25 cellular contexts compared by ENCODE assay signal in the genomic region with DNA sequence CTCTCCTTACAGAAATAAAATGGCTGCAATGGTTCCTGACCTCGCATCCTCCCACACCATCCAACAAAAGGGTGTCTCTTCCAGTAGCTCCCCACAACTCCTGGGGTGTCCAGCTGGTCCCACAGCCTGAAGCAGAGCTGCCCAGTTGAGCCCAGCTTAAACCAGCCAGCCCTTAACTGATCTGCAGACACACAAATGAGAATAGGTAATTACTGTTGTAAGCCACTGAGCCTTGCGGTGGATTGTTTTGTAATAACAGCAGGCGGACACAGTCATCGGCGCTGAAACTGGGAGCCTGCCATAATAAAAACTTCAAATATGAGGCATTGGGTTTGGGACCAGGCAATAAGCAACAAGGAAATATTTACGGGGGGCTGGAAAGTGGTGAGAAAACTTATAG. TPM values are rescaled to one million over a fixed set of nuclear protein-coding genes. Genes with fewer than 3 reads are reported as not detected.
A peak's percentile ranks its signal among the peaks of the same experiment; 100 is the strongest.
DNase-seq lines count a peak whose midpoint lies in the region; ATAC-seq, FAIRE-seq and TF ChIP-seq lines count a peak whose summit lies in the region.
"Had no signal": no experiment of that assay in that cellular context is flagged by ENCODE, and none has a peak within 500 bp of the region (broad histone marks: within the 10 kb centered on the region; RNA-seq: fewer than 3 reads in every experiment).

No MANE protein-coding gene starts in this region.

- no peaks in the 10 kb centered on the region for H3K9me1 ChIP-seq in keratinocyte (ENCODE audit: control insufficient read depth, extremely low read depth, insufficient read depth, low read length)

- CTCF ChIA-PET in mammary epithelial cell (lab: Charles Lee; ENCODE audit: low non-redundant PET): no interaction called here

- H3K27ac ChIP-seq in mammary epithelial cell (ENCODE audit: insufficient read depth, low read depth, low read length) (peak overlapping the region; percentile 75), keratinocyte (ENCODE audit: control insufficient read depth, insufficient read depth, low read length) (peak overlapping the region; percentile 94), upper lobe of right lung (no peak overlapping the region), spleen (no peak overlapping the region)
- H3K27ac ChIP-seq: lower lobe of right lung, psoas muscle had no signal

- no peak for FAIRE-seq in keratinocyte (lab: Jason Lieb, UNC)

- peak overlapping the region; percentile 53 for H3K9ac ChIP-seq in mammary epithelial cell (ENCODE audit: insufficient read depth, low read length)
- peak overlapping the region; percentile 81 for H3K9ac ChIP-seq in keratinocyte (ENCODE audit: control insufficient read depth, extremely low read depth, insufficient read depth, low read length)

- no peak for TF ChIP-seq POLR2A in spleen (IDR thresholded peaks at IDR 0.05)

- in situ Hi-C loops in mammary epithelial cell (cut with MboI; ENCODE audit: low sequenced_read_pairs in 2 of 2): no loop called here

- no TSS peak for BruUV-seq in mammary epithelial cell (replicated peaks; lab: Mats Ljungman, UMichigan)

- H4K20me1 ChIP-seq in mammary epithelial cell (ENCODE audit: insufficient read depth, low read length): no peaks in the 10 kb centered on the region
- H4K20me1 ChIP-seq in keratinocyte (ENCODE audit: control insufficient read depth, extremely low read depth, insufficient read depth, low read length): no peaks in the 10 kb centered on the region

- TF ChIP-seq CTCF in mammary epithelial cell (conservative IDR thresholded peaks at IDR 0.05 in 1 of 2, IDR thresholded peaks at IDR 0.05 in 1 of 2; ENCODE audit: extremely low read depth in 1 of 2, insufficient read depth in 1 of 2, low read depth in 1 of 2, low read length in 2 of 2) (no peak), keratinocyte (optimal IDR thresholded peaks at IDR 0.05 in 1 of 3, IDR thresholded peaks at IDR 0.05 in 1 of 3, conservative IDR thresholded peaks at IDR 0.05 in 1 of 3; ENCODE audit: extremely low read depth in 1 of 3, insufficient read depth in 2 of 3, low read length in 3 of 3) (no peak), upper lobe of right lung (IDR thresholded peaks at IDR 0.05) (no peak), spleen (IDR thresholded peaks at IDR 0.05 in 8 of 11, conservative IDR thresholded peaks at IDR 0.05 in 3 of 11) (no peak)

- no peaks in the 10 kb centered on the region for H3K27me3 ChIP-seq in mammary epithelial cell (ENCODE audit: insufficient read depth, low read length)
- H3K27me3 ChIP-seq in keratinocyte (ENCODE audit: control insufficient read depth, extremely low read depth, insufficient read depth, low read length): no peaks in the 10 kb centered on the region
- H3K27me3 ChIP-seq in upper lobe of right lung: peaks cover 17% of the 10 kb centered on the region
- peaks cover 0 to 54% (median 0%) of the 10 kb centered on the region in 7 donors for H3K27me3 ChIP-seq in spleen (replicated peaks in 1 of 7)

- dilution Hi-C loops in mammary epithelial cell (cut with HindIII; ENCODE audit: low sequenced_read_pairs) (loop anchor here (25.0 kb wide), 1 partner anchor 182 kb away; a partner anchor contains a TSS), keratinocyte (cut with MboI; ENCODE audit: extremely low pct_ligation_motif_present, low sequenced_read_pairs) (no loop called here)

- H3K4me3 ChIP-seq in mammary epithelial cell (replicated peaks in 1 of 3; ENCODE audit: insufficient read depth in 1 of 3, low read depth in 2 of 3, low read length in 3 of 3) (no peak overlapping the region), keratinocyte (ENCODE audit: control insufficient read depth in 2 of 3, extremely low read depth in 1 of 3, insufficient read depth in 2 of 3, low read depth in 1 of 3, low read length in 3 of 3) (peak overlapping the region in 1 of 3 experiments; percentile 63), upper lobe of right lung (no peak overlapping the region), spleen (no peak overlapping the region)
- H3K4me3 ChIP-seq: lower lobe of right lung, psoas muscle had no signal

- no peaks in the 10 kb centered on the region for H3K79me2 ChIP-seq in mammary epithelial cell (ENCODE audit: insufficient read depth, low read length)
- H3K79me2 ChIP-seq in keratinocyte (ENCODE audit: control insufficient read depth, insufficient read depth, low read length): no peaks in the 10 kb centered on the region

- ATAC-seq in upper lobe of right lung: no peak
- ATAC-seq in HG02852 (IDR thresholded peaks at IDR 0.05; ENCODE audit: unreplicated experiment): no peak
- ATAC-seq: lower lobe of right lung; psoas muscle; SK-N-SH treated with all-trans-retinoic acid at 6 μM for 48 hours; stimulated activated effector memory CD8-positive, alpha-beta T cell treated with anti-CD3 and anti-CD28 coated beads, Interleukin-12 subunit alpha, Interleukin-12 subunit beta, amount 100 ng/mL, for 72 hours had no signal

- intact Hi-C loops in mammary epithelial cell (cut with micrococcal nuclease) (loop anchor here (1.0 kb wide), 1 partner anchor 11 kb away; a partner anchor contains a TSS), upper lobe of right lung (cut with DNase I) (no loop called here), cardiac septum (cut with DNase I) (no loop called here), spleen (cut with DNase I; ENCODE audit: low total_unique reads) (no loop called here)

- H3K9me3 ChIP-seq in mammary epithelial cell (replicated peaks; ENCODE audit: insufficient read depth, low read length) (no peaks in the 10 kb centered on the region), keratinocyte (ENCODE audit: control insufficient read depth, low read depth, low read length) (no peaks in the 10 kb centered on the region), upper lobe of right lung (no peaks in the 10 kb centered on the region), spleen (peaks cover 0 to 18% (median 9%) of the 10 kb centered on the region in 8 donors)
- H3K9me3 ChIP-seq: lower lobe of right lung, psoas muscle had no signal

- WGBS in mammary epithelial cell (ENCODE audit: low coverage, missing lambda C conversion rate): 98% methylated on average over 6 of the region's 6 CpGs
- WGBS in spleen, 5 donors: 83 to 93% (median 86%) methylated on average over 6 of the region's 6 CpGs

- H3K4me2 ChIP-seq in mammary epithelial cell (ENCODE audit: insufficient read depth, low read depth, low read length) (peak overlapping the region; percentile 81), keratinocyte (ENCODE audit: control insufficient read depth, extremely low read depth, insufficient read depth, low read depth, low read length) (peak overlapping the region; percentile 89)

- H3K4me1 ChIP-seq in mammary epithelial cell (ENCODE audit: insufficient read depth, low read length) (peaks cover 34% of the 10 kb centered on the region), keratinocyte (ENCODE audit: control insufficient read depth, extremely low read depth, insufficient read depth, low read length) (peaks cover 33% of the 10 kb centered on the region), upper lobe of right lung (no peaks in the 10 kb centered on the region), spleen (no peaks in the 10 kb centered on the region)
- H3K4me1 ChIP-seq: lower lobe of right lung had no signal

- peak overlapping the region; percentile 81 for H2AFZ ChIP-seq in mammary epithelial cell (ENCODE audit: low read depth, low read length)
- H2AFZ ChIP-seq in keratinocyte (ENCODE audit: control insufficient read depth, low read length): no peak overlapping the region

- DNase-seq in NCI-H82 (lab: John Stamatoyannopoulos, UW) (peak; percentile 15), NCI-H82 treated with DMSO at 0.1 percent for 48 hours (lab: John Stamatoyannopoulos, UW; ENCODE audit: unreplicated experiment) (no peak), mammary epithelial cell (no peak), keratinocyte (ENCODE audit: low read depth, low spot score) (no peak), upper lobe of right lung (peak; percentile 22), cardiac septum (ENCODE audit: low spot score) (no peak), spleen (no peak)
- DNase-seq: 8988T; activated B cell treated with CpG ODN at 0.5 μM for 24 hours; activated CD4-positive, alpha-beta T cell treated with anti-CD3 and anti-CD28 coated beads, Interleukin-2, amount 50 U/mL, for 48 hours; activated gamma-delta T cell; activated T-cell treated with anti-CD3 and anti-CD28 coated beads for 4 hours; AML-193; GF-D8; islet precursor cell; lower lobe of right lung; NCI-H1105; NCI-H2029 treated with DMSO at 0.1 percent for 48 hours; NK-92 treated with Interleukin-12 subunit alpha and Interleukin-12 subunit beta, amount 100 ng/mL, for 24 hours; psoas muscle; stimulated activated CD4-positive, alpha-beta T cell treated with anti-CD3 and anti-CD28 coated beads, Interleukin-1b, Interleukin-23, amount 100 ng/mL, for 48 hours; T-helper 9 cell had no signal

- H3K36me3 ChIP-seq in mammary epithelial cell (ENCODE audit: insufficient read depth, low read length) (no peaks in the 10 kb centered on the region), keratinocyte (ENCODE audit: control insufficient read depth in 2 of 2, extremely low read depth in 1 of 2, insufficient read depth in 2 of 2, low read length in 2 of 2) (no peaks in the 10 kb centered on the region), upper lobe of right lung (no peaks in the 10 kb centered on the region), spleen (no peaks in the 10 kb centered on the region)
- H3K36me3 ChIP-seq: lower lobe of right lung had no signal

RNA-seq across cellular contexts. Expression of a gene that starts 10.4 kb away (rescaled TPM):
- total RNA-seq in mammary epithelial cell (10 to 100 TPM; 24.0 to 32.4 TPM), upper lobe of right lung (24.9 TPM), cardiac septum (38.9 TPM), spleen (10 to 100 TPM; 10.3 to 19.2 (median 16.0) TPM)
- polyA plus RNA-seq in mammary epithelial cell (7.0 TPM), keratinocyte (10.2 to 24.3 TPM (median 15.2 TPM) in 3 replicates), spleen (1 to 10 TPM; 1.4 to 2.5 (median 2.3) TPM)
- polyA minus RNA-seq in mammary epithelial cell (6.4 TPM), keratinocyte (15.8 to 22.2 TPM (median 20.6 TPM) in 3 replicates)
- 44.3 TPM for polyA plus RNA-seq in keratinocyte (2011; ENCODE audit: low read depth)
- 3.5 and 6.6 TPM in 2 replicates for polyA plus RNA-seq in keratinocyte (2011; cell fraction: cytosol; rRNA removed)
- 20.4 and 26.1 TPM in 2 replicates for polyA plus RNA-seq in keratinocyte (2011; cell fraction: nucleus; rRNA removed)
- polyA plus RNA-seq in keratinocyte (2012; ENCODE audit: low replicate concordance): 7.6 and 21.3 TPM in 2 replicates
- 5.2 TPM for polyA minus RNA-seq in keratinocyte (2011; cell fraction: cytosol; rRNA and poly(A)+ RNA removed)
- 12.6 and 32.0 TPM in 2 replicates for polyA minus RNA-seq in keratinocyte (2011; cell fraction: nucleus; rRNA and poly(A)+ RNA removed)

Comparison
In these comparisons a context has a peak if more than half of its experiments do, and no peak if none do; other contexts are left out.
1. DNase-seq: peak in NCI-H82 (single experiment) and upper lobe of right lung (single experiment); none in NCI-H82 treated with DMSO at 0.1 percent for 48 hours (single experiment), mammary epithelial cell (single experiment), keratinocyte (single experiment), cardiac septum (single experiment) and spleen (single experiment).
2. H3K27ac ChIP-seq: peak in mammary epithelial cell (single experiment) and keratinocyte (single experiment); none in upper lobe of right lung (single experiment) and spleen (0 of 8).